Comparison of ENCODE assay signal across 2 cellular contexts in the genomic region with DNA sequence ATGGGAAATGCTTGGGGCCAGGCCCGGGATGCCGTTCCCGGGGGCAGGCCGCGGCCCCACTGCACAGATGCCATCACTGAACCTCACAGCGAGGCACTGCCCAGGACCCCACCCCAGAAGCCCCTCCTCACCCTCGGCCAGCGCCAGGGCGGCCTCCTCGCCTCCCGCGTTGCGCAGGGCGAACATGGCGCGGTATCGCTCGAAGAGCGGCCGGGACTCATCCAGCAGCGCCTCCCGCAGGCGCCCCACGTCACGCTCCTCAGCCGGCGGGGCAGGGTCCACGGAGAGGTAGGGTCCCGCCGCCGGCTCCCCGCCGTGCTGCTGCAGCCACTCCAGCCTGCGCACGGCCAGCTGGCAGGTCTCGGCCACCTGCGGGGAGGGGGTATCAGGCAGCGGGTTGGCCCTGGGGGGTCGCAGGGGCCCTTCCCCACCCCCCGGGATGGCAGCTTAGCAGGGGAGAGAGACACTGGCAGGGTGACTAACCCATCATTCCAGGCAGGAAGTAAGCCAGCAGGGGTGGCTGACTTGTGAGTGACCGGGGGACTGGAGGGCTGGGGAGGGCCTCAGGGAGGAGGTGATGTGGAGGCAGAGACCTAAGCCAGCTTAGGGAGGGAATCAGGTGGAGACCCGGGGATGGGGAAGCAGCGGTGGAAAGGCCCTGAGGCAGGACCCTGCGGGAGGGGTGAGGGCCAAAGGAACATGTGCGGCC.
TF ChIP-seq lines count a peak whose summit lies in the region.

No MANE protein-coding gene starts in this region.

TF ChIP-seq in SK-N-SH, 30 proteins besides CTCF, POLR2A, EP300 and RAD21 (continued from another document and continues in another):
- TF ChIP-seq, protein P1, sequence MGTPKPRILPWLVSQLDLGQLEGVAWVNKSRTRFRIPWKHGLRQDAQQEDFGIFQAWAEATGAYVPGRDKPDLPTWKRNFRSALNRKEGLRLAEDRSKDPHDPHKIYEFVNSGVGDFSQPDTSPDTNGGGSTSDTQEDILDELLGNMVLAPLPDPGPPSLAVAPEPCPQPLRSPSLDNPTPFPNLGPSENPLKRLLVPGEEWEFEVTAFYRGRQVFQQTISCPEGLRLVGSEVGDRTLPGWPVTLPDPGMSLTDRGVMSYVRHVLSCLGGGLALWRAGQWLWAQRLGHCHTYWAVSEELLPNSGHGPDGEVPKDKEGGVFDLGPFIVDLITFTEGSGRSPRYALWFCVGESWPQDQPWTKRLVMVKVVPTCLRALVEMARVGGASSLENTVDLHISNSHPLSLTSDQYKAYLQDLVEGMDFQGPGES (IDR thresholded peaks at IDR 0.05; ENCODE audit: low read depth, low read length) = no peak
- no peak for TF ChIP-seq MXI1 (IDR thresholded peaks at IDR 0.05; ENCODE audit: low read depth, low read length)
- TF ChIP-seq RXRA (IDR thresholded peaks at IDR 0.05; ENCODE audit: borderline replicate concordance, low read depth) = no peak
- TF ChIP-seq, protein P2, sequence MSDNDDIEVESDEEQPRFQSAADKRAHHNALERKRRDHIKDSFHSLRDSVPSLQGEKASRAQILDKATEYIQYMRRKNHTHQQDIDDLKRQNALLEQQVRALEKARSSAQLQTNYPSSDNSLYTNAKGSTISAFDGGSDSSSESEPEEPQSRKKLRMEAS (IDR thresholded peaks at IDR 0.05; ENCODE audit: low read depth) = no peak
- TF ChIP-seq FOXM1 (IDR thresholded peaks at IDR 0.05; ENCODE audit: low read depth) = no peak
- no peak for TF ChIP-seq JUND (IDR thresholded peaks at IDR 0.05)
- TF ChIP-seq, protein P3, sequence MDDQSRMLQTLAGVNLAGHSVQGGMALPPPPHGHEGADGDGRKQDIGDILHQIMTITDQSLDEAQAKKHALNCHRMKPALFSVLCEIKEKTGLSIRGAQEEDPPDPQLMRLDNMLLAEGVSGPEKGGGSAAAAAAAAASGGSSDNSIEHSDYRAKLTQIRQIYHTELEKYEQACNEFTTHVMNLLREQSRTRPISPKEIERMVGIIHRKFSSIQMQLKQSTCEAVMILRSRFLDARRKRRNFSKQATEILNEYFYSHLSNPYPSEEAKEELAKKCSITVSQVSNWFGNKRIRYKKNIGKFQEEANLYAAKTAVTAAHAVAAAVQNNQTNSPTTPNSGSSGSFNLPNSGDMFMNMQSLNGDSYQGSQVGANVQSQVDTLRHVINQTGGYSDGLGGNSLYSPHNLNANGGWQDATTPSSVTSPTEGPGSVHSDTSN (IDR thresholded peaks at IDR 0.05) = no peak
- TF ChIP-seq SMC3 (IDR thresholded peaks at IDR 0.05; ENCODE audit: low read depth, low read length) = no peak
- TF ChIP-seq, protein P4, sequence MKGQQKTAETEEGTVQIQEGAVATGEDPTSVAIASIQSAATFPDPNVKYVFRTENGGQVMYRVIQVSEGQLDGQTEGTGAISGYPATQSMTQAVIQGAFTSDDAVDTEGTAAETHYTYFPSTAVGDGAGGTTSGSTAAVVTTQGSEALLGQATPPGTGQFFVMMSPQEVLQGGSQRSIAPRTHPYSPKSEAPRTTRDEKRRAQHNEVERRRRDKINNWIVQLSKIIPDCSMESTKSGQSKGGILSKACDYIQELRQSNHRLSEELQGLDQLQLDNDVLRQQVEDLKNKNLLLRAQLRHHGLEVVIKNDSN (IDR thresholded peaks at IDR 0.05; ENCODE audit: borderline replicate concordance, low read depth) = no peak
- TF ChIP-seq CHD2 (IDR thresholded peaks at IDR 0.05; ENCODE audit: low read length, partially characterized antibody) = no peak
- no peak for TF ChIP-seq TCF12 (IDR thresholded peaks at IDR 0.05)
- TF ChIP-seq, protein P5, sequence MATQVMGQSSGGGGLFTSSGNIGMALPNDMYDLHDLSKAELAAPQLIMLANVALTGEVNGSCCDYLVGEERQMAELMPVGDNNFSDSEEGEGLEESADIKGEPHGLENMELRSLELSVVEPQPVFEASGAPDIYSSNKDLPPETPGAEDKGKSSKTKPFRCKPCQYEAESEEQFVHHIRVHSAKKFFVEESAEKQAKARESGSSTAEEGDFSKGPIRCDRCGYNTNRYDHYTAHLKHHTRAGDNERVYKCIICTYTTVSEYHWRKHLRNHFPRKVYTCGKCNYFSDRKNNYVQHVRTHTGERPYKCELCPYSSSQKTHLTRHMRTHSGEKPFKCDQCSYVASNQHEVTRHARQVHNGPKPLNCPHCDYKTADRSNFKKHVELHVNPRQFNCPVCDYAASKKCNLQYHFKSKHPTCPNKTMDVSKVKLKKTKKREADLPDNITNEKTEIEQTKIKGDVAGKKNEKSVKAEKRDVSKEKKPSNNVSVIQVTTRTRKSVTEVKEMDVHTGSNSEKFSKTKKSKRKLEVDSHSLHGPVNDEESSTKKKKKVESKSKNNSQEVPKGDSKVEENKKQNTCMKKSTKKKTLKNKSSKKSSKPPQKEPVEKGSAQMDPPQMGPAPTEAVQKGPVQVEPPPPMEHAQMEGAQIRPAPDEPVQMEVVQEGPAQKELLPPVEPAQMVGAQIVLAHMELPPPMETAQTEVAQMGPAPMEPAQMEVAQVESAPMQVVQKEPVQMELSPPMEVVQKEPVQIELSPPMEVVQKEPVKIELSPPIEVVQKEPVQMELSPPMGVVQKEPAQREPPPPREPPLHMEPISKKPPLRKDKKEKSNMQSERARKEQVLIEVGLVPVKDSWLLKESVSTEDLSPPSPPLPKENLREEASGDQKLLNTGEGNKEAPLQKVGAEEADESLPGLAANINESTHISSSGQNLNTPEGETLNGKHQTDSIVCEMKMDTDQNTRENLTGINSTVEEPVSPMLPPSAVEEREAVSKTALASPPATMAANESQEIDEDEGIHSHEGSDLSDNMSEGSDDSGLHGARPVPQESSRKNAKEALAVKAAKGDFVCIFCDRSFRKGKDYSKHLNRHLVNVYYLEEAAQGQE (IDR thresholded peaks at IDR 0.05; ENCODE audit: low read depth, low read length) = no peak
- no peak for TF ChIP-seq RFX5 (IDR thresholded peaks at IDR 0.05; ENCODE audit: low read length)
- TF ChIP-seq, protein P6, sequence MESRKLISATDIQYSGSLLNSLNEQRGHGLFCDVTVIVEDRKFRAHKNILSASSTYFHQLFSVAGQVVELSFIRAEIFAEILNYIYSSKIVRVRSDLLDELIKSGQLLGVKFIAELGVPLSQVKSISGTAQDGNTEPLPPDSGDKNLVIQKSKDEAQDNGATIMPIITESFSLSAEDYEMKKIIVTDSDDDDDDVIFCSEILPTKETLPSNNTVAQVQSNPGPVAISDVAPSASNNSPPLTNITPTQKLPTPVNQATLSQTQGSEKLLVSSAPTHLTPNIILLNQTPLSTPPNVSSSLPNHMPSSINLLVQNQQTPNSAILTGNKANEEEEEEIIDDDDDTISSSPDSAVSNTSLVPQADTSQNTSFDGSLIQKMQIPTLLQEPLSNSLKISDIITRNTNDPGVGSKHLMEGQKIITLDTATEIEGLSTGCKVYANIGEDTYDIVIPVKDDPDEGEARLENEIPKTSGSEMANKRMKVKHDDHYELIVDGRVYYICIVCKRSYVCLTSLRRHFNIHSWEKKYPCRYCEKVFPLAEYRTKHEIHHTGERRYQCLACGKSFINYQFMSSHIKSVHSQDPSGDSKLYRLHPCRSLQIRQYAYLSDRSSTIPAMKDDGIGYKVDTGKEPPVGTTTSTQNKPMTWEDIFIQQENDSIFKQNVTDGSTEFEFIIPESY (IDR thresholded peaks at IDR 0.05; ENCODE audit: borderline replicate concordance, low read depth) = no peak
- TF ChIP-seq NRF1 (IDR thresholded peaks at IDR 0.05; ENCODE audit: low read depth, low read length) = no peak
- no peak for TF ChIP-seq MEF2A (IDR thresholded peaks at IDR 0.05; ENCODE audit: borderline replicate concordance, low read depth)

TF ChIP-seq in SK-N-SH treated with all-trans-retinoic acid at 6 μM for 48 hours, 23 proteins besides CTCF, POLR2A, EP300 and RAD21 (continued from another document):
- no peak for TF ChIP-seq ARNTL (CRISPR knock-in tag; IDR thresholded peaks at IDR 0.05; ENCODE audit: borderline replicate concordance, low read depth)
- no peak for TF ChIP-seq RARB (CRISPR knock-in tag; IDR thresholded peaks at IDR 0.05)
- TF ChIP-seq TCF4 (CRISPR knock-in tag; IDR thresholded peaks at IDR 0.05; ENCODE audit: borderline replicate concordance) = no peak
- TF ChIP-seq, protein P7, sequence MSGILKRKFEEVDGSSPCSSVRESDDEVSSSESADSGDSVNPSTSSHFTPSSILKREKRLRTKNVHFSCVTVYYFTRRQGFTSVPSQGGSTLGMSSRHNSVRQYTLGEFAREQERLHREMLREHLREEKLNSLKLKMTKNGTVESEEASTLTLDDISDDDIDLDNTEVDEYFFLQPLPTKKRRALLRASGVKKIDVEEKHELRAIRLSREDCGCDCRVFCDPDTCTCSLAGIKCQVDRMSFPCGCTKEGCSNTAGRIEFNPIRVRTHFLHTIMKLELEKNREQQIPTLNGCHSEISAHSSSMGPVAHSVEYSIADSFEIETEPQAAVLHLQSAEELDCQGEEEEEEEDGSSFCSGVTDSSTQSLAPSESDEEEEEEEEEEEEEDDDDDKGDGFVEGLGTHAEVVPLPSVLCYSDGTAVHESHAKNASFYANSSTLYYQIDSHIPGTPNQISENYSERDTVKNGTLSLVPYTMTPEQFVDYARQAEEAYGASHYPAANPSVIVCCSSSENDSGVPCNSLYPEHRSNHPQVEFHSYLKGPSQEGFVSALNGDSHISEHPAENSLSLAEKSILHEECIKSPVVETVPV (CRISPR knock-in tag; IDR thresholded peaks at IDR 0.05) = no peak
- TF ChIP-seq, protein P8, sequence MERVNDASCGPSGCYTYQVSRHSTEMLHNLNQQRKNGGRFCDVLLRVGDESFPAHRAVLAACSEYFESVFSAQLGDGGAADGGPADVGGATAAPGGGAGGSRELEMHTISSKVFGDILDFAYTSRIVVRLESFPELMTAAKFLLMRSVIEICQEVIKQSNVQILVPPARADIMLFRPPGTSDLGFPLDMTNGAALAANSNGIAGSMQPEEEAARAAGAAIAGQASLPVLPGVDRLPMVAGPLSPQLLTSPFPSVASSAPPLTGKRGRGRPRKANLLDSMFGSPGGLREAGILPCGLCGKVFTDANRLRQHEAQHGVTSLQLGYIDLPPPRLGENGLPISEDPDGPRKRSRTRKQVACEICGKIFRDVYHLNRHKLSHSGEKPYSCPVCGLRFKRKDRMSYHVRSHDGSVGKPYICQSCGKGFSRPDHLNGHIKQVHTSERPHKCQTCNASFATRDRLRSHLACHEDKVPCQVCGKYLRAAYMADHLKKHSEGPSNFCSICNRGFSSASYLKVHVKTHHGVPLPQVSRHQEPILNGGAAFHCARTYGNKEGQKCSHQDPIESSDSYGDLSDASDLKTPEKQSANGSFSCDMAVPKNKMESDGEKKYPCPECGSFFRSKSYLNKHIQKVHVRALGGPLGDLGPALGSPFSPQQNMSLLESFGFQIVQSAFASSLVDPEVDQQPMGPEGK (CRISPR knock-in tag; IDR thresholded peaks at IDR 0.05; ENCODE audit: borderline replicate concordance) = no peak
- TF ChIP-seq ESRRG (CRISPR knock-in tag; IDR thresholded peaks at IDR 0.05) = no peak
- TF ChIP-seq ZC3H10 (CRISPR knock-in tag; IDR thresholded peaks at IDR 0.05) = no peak
- no peak for TF ChIP-seq PPARA (CRISPR knock-in tag; IDR thresholded peaks at IDR 0.05; ENCODE audit: borderline replicate concordance)
- no peak for TF ChIP-seq CSDC2 (CRISPR knock-in tag; IDR thresholded peaks at IDR 0.05)
- TF ChIP-seq, protein P9, sequence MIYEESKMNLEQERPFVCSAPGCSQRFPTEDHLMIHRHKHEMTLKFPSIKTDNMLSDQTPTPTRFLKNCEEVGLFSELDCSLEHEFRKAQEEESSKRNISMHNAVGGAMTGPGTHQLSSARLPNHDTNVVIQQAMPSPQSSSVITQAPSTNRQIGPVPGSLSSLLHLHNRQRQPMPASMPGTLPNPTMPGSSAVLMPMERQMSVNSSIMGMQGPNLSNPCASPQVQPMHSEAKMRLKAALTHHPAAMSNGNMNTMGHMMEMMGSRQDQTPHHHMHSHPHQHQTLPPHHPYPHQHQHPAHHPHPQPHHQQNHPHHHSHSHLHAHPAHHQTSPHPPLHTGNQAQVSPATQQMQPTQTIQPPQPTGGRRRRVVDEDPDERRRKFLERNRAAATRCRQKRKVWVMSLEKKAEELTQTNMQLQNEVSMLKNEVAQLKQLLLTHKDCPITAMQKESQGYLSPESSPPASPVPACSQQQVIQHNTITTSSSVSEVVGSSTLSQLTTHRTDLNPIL (CRISPR knock-in tag; IDR thresholded peaks at IDR 0.05; ENCODE audit: low read depth) = no peak
- no peak for TF ChIP-seq ZFP30 (CRISPR knock-in tag; IDR thresholded peaks at IDR 0.05)
- no peak for TF ChIP-seq GLIS3 (CRISPR knock-in tag; IDR thresholded peaks at IDR 0.05)
- TF ChIP-seq TOX (CRISPR knock-in tag; IDR thresholded peaks at IDR 0.05; ENCODE audit: borderline replicate concordance) = no peak
